ENCODE assay signal across 11 cellular contexts in the genomic region with DNA sequence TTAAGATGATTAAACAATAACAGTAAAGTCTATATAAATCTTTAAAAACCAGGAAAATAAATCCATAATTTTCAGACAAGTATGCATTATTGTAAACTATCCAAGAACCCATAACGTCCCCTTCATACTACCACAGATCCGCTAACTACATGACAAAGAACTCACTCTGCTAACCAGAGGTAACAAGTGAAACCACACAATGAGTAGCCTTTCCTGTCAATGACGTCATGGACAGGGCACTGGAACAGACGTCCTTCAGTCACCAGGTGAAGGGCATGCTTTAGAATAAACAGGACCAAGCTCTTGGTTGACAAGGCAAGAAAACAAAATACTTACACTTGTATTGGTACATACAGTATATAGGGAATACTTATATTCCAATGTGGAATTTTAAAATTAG. TPM values are rescaled to one million over a fixed set of nuclear protein-coding genes. Genes with fewer than 3 reads are reported as not detected.
DNase-seq lines count a peak whose midpoint lies in the region; ATAC-seq and TF ChIP-seq lines count a peak whose summit lies in the region.
"Had no signal": no experiment of that assay in that cellular context is flagged by ENCODE, and none has a peak within 500 bp of the region (broad histone marks: within the 10 kb centered on the region; RNA-seq: fewer than 3 reads in every experiment).

No MANE protein-coding gene starts in this region.

- no peaks in the 10 kb centered on the region for H3K27me3 ChIP-seq in left lung
- H3K27me3 ChIP-seq: breast epithelium had no signal

- H3K4me3 ChIP-seq in left lung, result no peak overlapping the region
- H3K4me3 ChIP-seq: breast epithelium had no signal

- TF ChIP-seq CTCF in left lung (IDR thresholded peaks at IDR 0.05), result no peak
- no peak for TF ChIP-seq CTCF in GM20000 (IDR thresholded peaks at IDR 0.05; ENCODE audit: extremely low read depth, missing control alignments)

- peaks cover 11 to 31% of the 10 kb centered on the region in 2 donors for H3K4me1 ChIP-seq in left lung
- H3K4me1 ChIP-seq: breast epithelium had no signal

- peak; percentile 30 for DNase-seq in 8988T
- peak; percentile 77 for DNase-seq in NCI-H2029 treated with DMSO at 0.1 percent for 48 hours (lab: John Stamatoyannopoulos, UW)
- DNase-seq in caudate nucleus (lab: John Stamatoyannopoulos, UW), result peak in 1 of 61 donors; percentile 19
- DNase-seq in left lung, result no peak
- no peak for DNase-seq in occipital lobe (lab: John Stamatoyannopoulos, UW)
- DNase-seq in GM20000 (ENCODE audit: low spot score), result no peak
- DNase-seq: activated CD4-positive, alpha-beta T cell treated with anti-CD3 and anti-CD28 coated beads for 4 hours; NCI-H2081 treated with DMSO at 0.1 percent for 48 hours had no signal

- H3K27ac ChIP-seq in caudate nucleus (ENCODE audit: low read depth, low read length), result peak overlapping the region; percentile 16
- H3K27ac ChIP-seq in left lung, result peak overlapping the region; percentile 2 to 34

- H3K36me3 ChIP-seq in left lung, result no peaks in the 10 kb centered on the region
- H3K36me3 ChIP-seq: breast epithelium had no signal

- intact Hi-C loops in left lung (cut with DNase I), result no loop called here

- no peaks in the 10 kb centered on the region for H3K9me3 ChIP-seq in left lung
- H3K9me3 ChIP-seq: breast epithelium had no signal

- peak; percentile 95 for ATAC-seq in left lung
- no peak for ATAC-seq in HG03135 (IDR thresholded peaks at IDR 0.05; ENCODE audit: unreplicated experiment)
- no peak for ATAC-seq in GM18498 (IDR thresholded peaks at IDR 0.05; ENCODE audit: unreplicated experiment)

RNA-seq across cellular contexts. Expression of gene RNF130, which starts 45.2 kb away (rescaled TPM):
- total RNA-seq in left lung (100 to 1,000 TPM in 1 of 2 donors, 10 to 100 TPM in 1; 84.0 to 125 TPM), occipital lobe (78.0 TPM)

Comparison
In these comparisons a context has a peak if more than half of its experiments do, and no peak if none do; other contexts are left out.
1. DNase-seq: peak in 8988T (single experiment) and NCI-H2029 treated with DMSO at 0.1 percent for 48 hours (single experiment); none in left lung (0 of 2), occipital lobe (single experiment) and GM20000 (single experiment).